In genomic region chr1:112998592-112999235, GRCh38 we compare ENCODE assay signal across 10 cellular contexts. TPM values are rescaled to one million over a fixed set of nuclear protein-coding genes. Genes with fewer than 3 reads are reported as not detected.
DNase-seq lines count a peak whose midpoint lies in the region; ATAC-seq and TF ChIP-seq lines count a peak whose summit lies in the region.
"Had no signal": no experiment of that assay in that cellular context is flagged by ENCODE, and none has a peak within 500 bp of the region (broad histone marks: within the 10 kb centered on the region; RNA-seq: fewer than 3 reads in every experiment).

No MANE protein-coding gene starts in this region.

- ATAC-seq in T-helper 17 cell, result no peak
- ATAC-seq in HG03520 (IDR thresholded peaks at IDR 0.05; ENCODE audit: unreplicated experiment), result no peak
- ATAC-seq in HG03280 (IDR thresholded peaks at IDR 0.05; ENCODE audit: unreplicated experiment), result no peak
- ATAC-seq in GM21825 (IDR thresholded peaks at IDR 0.05; ENCODE audit: unreplicated experiment), result no peak

- DNase-seq in EL (peak; percentile 13), T-helper 17 cell (no peak), foreskin fibroblast (peak; percentile 56 to 70), osteocyte (ENCODE audit: extremely low spot score, unreplicated experiment) (peak; percentile 80)
- no peak for DNase-seq in activated CD4-positive, alpha-beta T cell treated with anti-CD3 and anti-CD28 coated beads, Interleukin-2, amount 50 U/mL, for 48 hours
- DNase-seq: foreskin melanocyte had no signal

- H3K9me3 Mint-ChIP-seq in osteocyte (ENCODE audit: unreplicated experiment), result no peaks in the 10 kb centered on the region
- H3K9me3 Mint-ChIP-seq: T-helper 2 cell treated with Interferon-gamma antibody and Interleukin-4, amounts not matched to agents 5 μg/mL and 100 μg/mL, for 36 hours had no signal

- H3K4me1 Mint-ChIP-seq in T-helper 17 cell (no peaks in the 10 kb centered on the region), osteocyte (ENCODE audit: unreplicated experiment) (peaks cover 15% of the 10 kb centered on the region)

- H3K4me3 Mint-ChIP-seq in T-helper 17 cell, result no peak overlapping the region
- no peak overlapping the region for H3K4me3 Mint-ChIP-seq in osteocyte (ENCODE audit: unreplicated experiment)
- H3K4me3 Mint-ChIP-seq: T-helper 2 cell treated with Interferon-gamma antibody and Interleukin-4, amounts not matched to agents 5 μg/mL and 100 μg/mL, for 36 hours had no signal

- H3K27me3 Mint-ChIP-seq in T-helper 17 cell (no peaks in the 10 kb centered on the region), osteocyte (ENCODE audit: unreplicated experiment) (no peaks in the 10 kb centered on the region)

- no peak overlapping the region for H3K4me3 ChIP-seq in foreskin fibroblast (ENCODE audit: low read depth in 1 of 2, low read length in 2 of 2)

- no peak for TF ChIP-seq CTCF in foreskin fibroblast (IDR thresholded peaks at IDR 0.05; ENCODE audit: low read depth, low read length)
- TF ChIP-seq CTCF in osteocyte (IDR thresholded peaks at IDR 0.05), result no peak

- H3K36me3 Mint-ChIP-seq in T-helper 17 cell (ENCODE audit: low read depth), result peaks cover 3% of the 10 kb centered on the region
- H3K36me3 Mint-ChIP-seq in osteocyte (ENCODE audit: unreplicated experiment), result peaks cover 18% of the 10 kb centered on the region

- H3K9me3 ChIP-seq in T-helper 17 cell (ENCODE audit: control insufficient read depth, low read length, poor library complexity, severe bottlenecking), result no peaks in the 10 kb centered on the region

- H3K27ac Mint-ChIP-seq in T-helper 17 cell (peak overlapping the region; percentile 8), osteocyte (ENCODE audit: unreplicated experiment) (peak overlapping the region; percentile 76)
- H3K27ac Mint-ChIP-seq: T-helper 2 cell treated with Interferon-gamma antibody and Interleukin-4, amounts not matched to agents 5 μg/mL and 100 μg/mL, for 36 hours had no signal

RNA-seq across cellular contexts. Expression of gene SLC16A1, which starts 42.7 kb away (rescaled TPM):
- 10 to 100 TPM; 29.2 to 31.9 TPM for total RNA-seq in T-helper 17 cell
- total RNA-seq in osteocyte, result 58.7 and 60.0 TPM in 2 replicates

Comparison
In these comparisons a context has a peak if more than half of its experiments do, and no peak if none do; other contexts are left out.
1. DNase-seq: peak in EL (single experiment), foreskin fibroblast (2 of 2) and osteocyte (single experiment); none in T-helper 17 cell (0 of 3) and activated CD4-positive, alpha-beta T cell treated with anti-CD3 and anti-CD28 coated beads, Interleukin-2, amount 50 U/mL, for 48 hours (0 of 2).